ENCODE assay signal across 19 cellular contexts in the genomic region with DNA sequence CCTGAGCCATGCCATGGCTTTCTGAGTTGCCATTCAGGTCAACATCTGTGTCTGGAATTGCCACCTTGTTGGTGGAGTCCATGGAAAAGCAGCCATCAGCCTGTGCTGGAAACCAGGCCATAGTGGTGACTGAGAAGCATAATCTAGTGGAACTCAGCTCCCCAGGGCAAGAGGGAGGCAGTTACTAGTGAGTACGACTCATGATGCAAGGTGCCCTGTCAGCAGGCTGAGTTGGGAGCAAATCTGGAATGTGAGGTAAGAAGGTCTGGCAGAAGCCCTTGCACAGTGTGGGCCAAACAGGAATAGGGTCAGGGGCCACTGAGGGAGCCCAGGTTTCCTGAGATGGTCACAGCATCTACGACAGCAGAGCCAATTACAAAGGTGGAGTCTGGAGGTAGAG. TPM values are rescaled to one million over a fixed set of nuclear protein-coding genes. Genes with fewer than 3 reads are reported as not detected.
A peak's percentile ranks its signal among the peaks of the same experiment; 100 is the strongest.
DNase-seq lines count a peak whose midpoint lies in the region; ATAC-seq, FAIRE-seq and TF ChIP-seq lines count a peak whose summit lies in the region.
"Had no signal": no experiment of that assay in that cellular context is flagged by ENCODE, and none has a peak within 500 bp of the region (broad histone marks: within the 10 kb centered on the region; RNA-seq: fewer than 3 reads in every experiment).

No MANE protein-coding gene starts in this region.

- in situ Hi-C loops in brain microvascular endothelial cell (cut with HindIII; ENCODE audit: low pct_ligation_motif_present, low sequenced_read_pairs) = no loop called here

- H3K4me2 ChIP-seq in smooth muscle cell = no peak overlapping the region

- no peak for ATAC-seq in GM18868 (IDR thresholded peaks at IDR 0.05; ENCODE audit: unreplicated experiment)
- ATAC-seq: HCT116, K562, Right ventricle myocardium inferior had no signal

- no peak overlapping the region for H3K27ac ChIP-seq in brain microvascular endothelial cell
- no peak overlapping the region for H3K27ac ChIP-seq in smooth muscle cell (ENCODE audit: low read depth)
- H3K27ac ChIP-seq: SK-N-MC had no signal

- H3K4me3 ChIP-seq in brain microvascular endothelial cell (ENCODE audit: low read depth, low read length) = no peak overlapping the region
- H3K4me3 ChIP-seq in smooth muscle cell = no peak overlapping the region
- H3K4me3 ChIP-seq: K562, SK-N-MC had no signal

- no peaks in the 10 kb centered on the region for H3K36me3 ChIP-seq in brain microvascular endothelial cell (replicated peaks)
- H3K36me3 ChIP-seq in smooth muscle cell (ENCODE audit: low read depth) = no peaks in the 10 kb centered on the region

- H3K9me3 ChIP-seq in smooth muscle cell (replicated peaks; ENCODE audit: low read depth) = no peaks in the 10 kb centered on the region

- no peaks in the 10 kb centered on the region for H4K20me1 ChIP-seq in smooth muscle cell (ENCODE audit: low read depth)

- DNase-seq in AG08395 (ENCODE audit: low spot score) = peak; percentile 23
- DNase-seq in H54 (ENCODE audit: insufficient read length, low spot score) = peak; percentile 30
- peak; percentile 6 for DNase-seq in brain microvascular endothelial cell
- peak; percentile 31 for DNase-seq in glomerular visceral epithelial cell (ENCODE audit: extremely low spot score)
- no peak for DNase-seq in NK-92 treated with Interleukin-12 subunit alpha and Interleukin-12 subunit beta, amount 100 ng/mL, for 24 hours (lab: John Stamatoyannopoulos, UW)
- DNase-seq in dedifferentiated amniotic fluid mesenchymal stem cell (ENCODE audit: extremely low spot score) = no peak
- DNase-seq in smooth muscle cell (lab: John Stamatoyannopoulos, UW; ENCODE audit: unreplicated experiment) = no peak
- DNase-seq: C1 segment of cervical spinal cord, NCI-H1048, NCI-H1436 treated with DMSO at 0.1 percent for 48 hours, NCI-H2029 treated with DMSO at 0.1 percent for 48 hours, NCI-H510A treated with DMSO at 0.1 percent for 48 hours, NCI-H82 had no signal

- H3K9ac ChIP-seq in smooth muscle cell (ENCODE audit: low read depth) = no peak overlapping the region

- TF ChIP-seq POLR2A in H54 (IDR thresholded peaks at IDR 0.05; ENCODE audit: low read depth, low read length) = no peak

- H2AFZ ChIP-seq in smooth muscle cell (ENCODE audit: low read depth) = no peak overlapping the region

- no peaks in the 10 kb centered on the region for H3F3A ChIP-seq in smooth muscle cell (ENCODE audit: low read depth)

- no peaks in the 10 kb centered on the region for H3K4me1 ChIP-seq in smooth muscle cell (ENCODE audit: low read depth)

- 88% methylated on average over 2 of the region's 2 CpGs for WGBS in smooth muscle cell (ENCODE audit: low lambda C conversion rate)

- no peaks in the 10 kb centered on the region for H3K79me2 ChIP-seq in smooth muscle cell (ENCODE audit: low read depth)

- H3K27me3 ChIP-seq in brain microvascular endothelial cell (replicated peaks) = no peaks in the 10 kb centered on the region
- no peaks in the 10 kb centered on the region for H3K27me3 ChIP-seq in smooth muscle cell (ENCODE audit: low read depth)

- FAIRE-seq in H54 (lab: Jason Lieb, UNC) = no peak
- FAIRE-seq: A204.1, K562 had no signal

- no peak for TF ChIP-seq CTCF in brain microvascular endothelial cell (IDR thresholded peaks at IDR 0.05; ENCODE audit: low read depth, low read length, missing control alignments)
- no peak for TF ChIP-seq CTCF in smooth muscle cell (IDR thresholded peaks at IDR 0.05; ENCODE audit: borderline replicate concordance, insufficient read depth, poor library complexity, severe bottlenecking)

RNA-seq across cellular contexts. Expression of a gene that starts 37.1 kb away (rescaled TPM):
- not detected in 2 replicates for total RNA-seq in smooth muscle cell
- not detected in 2 replicates for polyA plus RNA-seq in smooth muscle cell
- polyA plus RNA-seq: K562 had no signal

RNA-seq across cellular contexts. Expression of a gene that starts 52.0 kb away (rescaled TPM):
- 3.9 and 9.2 TPM in 2 replicates for total RNA-seq in smooth muscle cell
- polyA plus RNA-seq in smooth muscle cell = 4.7 and 5.5 TPM in 2 replicates

Comparison
In these comparisons a context has a peak if more than half of its experiments do, and no peak if none do; other contexts are left out.
1. DNase-seq: peak in AG08395 (single experiment), H54 (single experiment), brain microvascular endothelial cell (single experiment) and glomerular visceral epithelial cell (single experiment); none in NK-92 treated with Interleukin-12 subunit alpha and Interleukin-12 subunit beta, amount 100 ng/mL, for 24 hours (single experiment), dedifferentiated amniotic fluid mesenchymal stem cell (single experiment) and smooth muscle cell (single experiment).